ENCODE assay signal across 8 cellular contexts in the genomic region with DNA sequence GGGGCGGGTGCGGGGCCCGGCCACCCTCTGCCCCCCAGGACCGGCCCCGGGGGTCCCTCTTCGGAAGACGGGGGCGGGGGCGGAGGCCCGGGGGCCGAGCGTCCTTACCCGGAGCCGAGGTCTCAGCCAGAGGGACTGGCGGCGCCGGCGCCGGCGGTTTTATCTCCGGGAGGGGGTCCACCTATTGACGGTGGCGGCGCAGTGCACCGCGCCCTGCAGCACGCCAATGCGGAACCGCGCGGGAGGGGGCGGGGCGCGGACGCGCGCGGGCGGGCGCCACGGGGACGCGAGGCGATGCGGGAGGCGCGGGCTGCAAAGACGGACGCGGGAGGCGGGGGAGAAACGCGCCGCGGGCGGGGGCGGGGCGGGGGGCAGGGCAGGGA. TPM values are rescaled to one million over a fixed set of nuclear protein-coding genes. Genes with fewer than 3 reads are reported as not detected.
A peak's percentile ranks its signal among the peaks of the same experiment; 100 is the strongest.
DNase-seq lines count a peak whose midpoint lies in the region; ATAC-seq and TF ChIP-seq lines count a peak whose summit lies in the region.

A gene (minus strand): TSS at position 134 of the 383 bp plus-strand sequence. CDS start 1,320 bp downstream, outside the sequence.

- TF ChIP-seq EP300 in suprapubic skin (IDR thresholded peaks at IDR 0.05): no peak

- H3K9ac ChIP-seq in NT2/D1 (ENCODE audit: insufficient read length, low read depth): peak within 1 kb of the TSS; percentile 80

- ATAC-seq in left colon (peak; percentile 33), GM21515 (IDR thresholded peaks at IDR 0.05; ENCODE audit: unreplicated experiment) (no peak), HG02763 (IDR thresholded peaks at IDR 0.05; ENCODE audit: unreplicated experiment) (no peak)

- H3K36me3 ChIP-seq in NT2/D1 (ENCODE audit: insufficient read depth, insufficient read length, low read length): peaks cover 27% of the 10 kb centered on the region
- no peaks in the 10 kb centered on the region for H3K36me3 ChIP-seq in suprapubic skin

- no peaks in the 10 kb centered on the region for H3K27me3 Mint-ChIP-seq in MCF 10A (ENCODE audit: insufficient read depth, unreplicated experiment)

- no peaks in the 10 kb centered on the region for H3K36me3 Mint-ChIP-seq in MCF 10A (ENCODE audit: insufficient read depth, unreplicated experiment)

- POLR2A ChIA-PET in MCF 10A (lab: Yijun Ruan, JAX): no interaction called here

- H3K4me3 Mint-ChIP-seq in MCF 10A (ENCODE audit: unreplicated experiment): peak within 1 kb of the TSS; percentile 31

- intact Hi-C loops in MCF 10A (cut with micrococcal nuclease): no loop called here
- intact Hi-C loops in left colon (cut with DNase I, micrococcal nuclease): no loop called here

- H3K9me3 ChIP-seq in NT2/D1 (ENCODE audit: insufficient read depth, low read length) (no peaks in the 10 kb centered on the region), suprapubic skin (no peaks in the 10 kb centered on the region)

- H3K4me1 ChIP-seq in NT2/D1 (ENCODE audit: insufficient read depth, insufficient read length) (peaks cover 41% of the 10 kb centered on the region), suprapubic skin (peaks cover 36% of the 10 kb centered on the region)

- no CpG with 5 or more reads among the region's 58 CpGs for WGBS in suprapubic skin

- no peaks in the 10 kb centered on the region for H3K4me1 Mint-ChIP-seq in MCF 10A (ENCODE audit: insufficient read depth, unreplicated experiment)

- no peak for TF ChIP-seq POLR2A in suprapubic skin (IDR thresholded peaks at IDR 0.05)

- DNase-seq in NCI-H748 (lab: John Stamatoyannopoulos, UW; ENCODE audit: unreplicated experiment) (peak; percentile 63), NCI-H748 treated with DMSO at 0.1 percent for 48 hours (lab: John Stamatoyannopoulos, UW) (no peak), NT2/D1 (ENCODE audit: low read depth, low spot score) (no peak), MCF 10A (ENCODE audit: unreplicated experiment) (no peak), left colon (peak in 1 of 2 donors; percentile 36), suprapubic skin (ENCODE audit: low spot score in 2 of 2) (no peak)

- H3K9me3 Mint-ChIP-seq in MCF 10A (ENCODE audit: unreplicated experiment): no peaks in the 10 kb centered on the region

- H3K4me3 ChIP-seq in NT2/D1 (ENCODE audit: insufficient read length, low read depth) (peak within 1 kb of the TSS; percentile 72), suprapubic skin (peak within 1 kb of the TSS; percentile 54)

- H3K27ac Mint-ChIP-seq in MCF 10A (ENCODE audit: low read depth, unreplicated experiment): no peak within 1 kb of the TSS

- BruUV-seq in MCF 10A (replicated peaks; lab: Mats Ljungman, UMichigan): no TSS peak

- CTCF ChIA-PET in MCF 10A (lab: Yijun Ruan, JAX): no interaction called here

- no peak within 1 kb of the TSS for H3K27ac ChIP-seq in suprapubic skin

- H3K27me3 ChIP-seq in NT2/D1 (ENCODE audit: insufficient read depth, insufficient read length) (peaks cover 19% of the 10 kb centered on the region), suprapubic skin (peaks cover 80% of the 10 kb centered on the region)

- TF ChIP-seq CTCF in MCF 10A (IDR thresholded peaks at IDR 0.05; ENCODE audit: unreplicated experiment): no peak
- TF ChIP-seq CTCF in suprapubic skin (IDR thresholded peaks at IDR 0.05): peak in 1 of 2 donors; percentile 19

RNA-seq across cellular contexts. Expression of the gene that starts here (rescaled TPM):
- total RNA-seq in MCF 10A (2022) (3.3 and 9.9 TPM in 2 replicates), left colon (1 to 10 TPM; 1.3 to 1.8 TPM), suprapubic skin (10 to 100 TPM in 3 of 4 donors, 1 to 10 TPM in 1; 4.8 to 13.4 (median 12.0) TPM)
